Comparison of ENCODE assay signal across 8 cellular contexts in the genomic region with DNA sequence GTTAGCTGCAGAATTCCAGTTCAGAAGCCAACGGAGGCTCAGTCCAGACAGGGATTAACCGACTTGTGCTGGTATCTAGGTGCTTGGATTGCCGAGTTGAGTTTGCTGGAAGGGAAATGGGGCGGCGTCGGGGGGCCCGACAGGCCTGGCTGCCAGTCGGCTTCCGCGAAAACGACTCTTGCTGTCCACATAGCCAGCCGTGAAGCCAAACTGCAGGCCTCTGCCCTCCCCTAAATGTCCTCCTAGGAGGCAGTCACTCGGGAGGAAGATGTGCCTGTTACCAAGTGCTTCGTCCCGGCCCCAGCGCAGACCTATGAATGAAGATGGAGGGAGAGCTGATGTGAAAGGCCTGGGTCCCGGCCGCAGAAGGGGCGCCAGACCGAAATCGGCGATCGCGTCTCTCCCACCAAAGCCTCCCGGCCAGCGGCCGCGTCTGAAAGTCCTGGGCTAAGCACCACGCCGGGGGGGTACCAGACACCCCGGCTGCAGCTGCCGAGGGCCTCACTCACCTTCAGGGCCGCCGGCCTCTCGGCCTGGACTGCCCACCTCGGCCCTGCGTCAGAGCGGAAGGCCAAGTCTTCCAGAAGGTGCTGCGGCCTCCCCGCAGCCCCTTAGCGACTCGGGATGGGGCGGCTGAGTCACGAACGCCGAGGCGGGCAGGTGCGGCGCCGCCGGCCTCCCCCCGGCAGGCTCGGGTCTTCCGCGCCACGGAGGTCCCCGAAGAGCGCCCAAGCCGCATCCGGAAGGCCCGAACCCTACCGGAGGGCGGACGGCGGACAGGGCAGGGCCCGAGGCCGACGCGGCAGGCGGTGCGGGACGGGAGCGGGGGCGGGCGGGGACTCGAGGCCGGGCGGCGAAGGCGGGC. TPM values are rescaled to one million over a fixed set of nuclear protein-coding genes. Genes with fewer than 3 reads are reported as not detected.
A peak's percentile ranks its signal among the peaks of the same experiment; 100 is the strongest.
DNase-seq lines count a peak whose midpoint lies in the region; ATAC-seq and TF ChIP-seq lines count a peak whose summit lies in the region.

No MANE protein-coding gene starts in this region.

- H3K27ac ChIP-seq in VCaP (peak overlapping the region; percentile 95), coronary artery (peak overlapping the region; percentile 97), stomach (peak overlapping the region; percentile 91 to 97 (median 94))

- no peaks in the 10 kb centered on the region for H3K27me3 ChIP-seq in stomach

- H3K4me3 ChIP-seq in coronary artery: peak overlapping the region; percentile 92
- peak overlapping the region; percentile 84 to 90 (median 87) for H3K4me3 ChIP-seq in stomach

- DNase-seq in NCI-H2227 (lab: John Stamatoyannopoulos, UW; ENCODE audit: unreplicated experiment) (peak; percentile 31), NCI-H2227 treated with DMSO at 0.1 percent for 48 hours (lab: John Stamatoyannopoulos, UW) (no peak), coronary artery (ENCODE audit: low spot score) (peak; percentile 80), lung microvascular endothelial cell (ENCODE audit: low read depth in 2 of 2) (peak; percentile 45 to 56), stomach (peak; percentile 37), cerebellar nuclear complex (lab: John Stamatoyannopoulos, UW) (no peak)

- TF ChIP-seq CTCF in VCaP (conservative IDR thresholded peaks at IDR 0.05) (no peak), coronary artery (IDR thresholded peaks at IDR 0.05) (no peak), stomach (IDR thresholded peaks at IDR 0.05) (no peak)

- H3K9me3 ChIP-seq in stomach: no peaks in the 10 kb centered on the region

- TF ChIP-seq EP300 in stomach (IDR thresholded peaks at IDR 0.05): no peak

- 0 to 2% (median 1%) methylated on average over 48 to 80 of the region's 80 CpGs for WGBS in stomach, 5 donors

- H3K4me1 ChIP-seq in stomach: peaks cover 18 to 39% (median 26%) of the 10 kb centered on the region in 4 donors

- intact Hi-C loops in stomach (cut with DNase I; ENCODE audit: low total_unique reads): no loop called here

- ATAC-seq in HG03139 (IDR thresholded peaks at IDR 0.05; ENCODE audit: unreplicated experiment): peak; percentile 6

- H3K36me3 ChIP-seq in stomach: peaks cover 17 to 38% (median 24%) of the 10 kb centered on the region in 4 donors

- no peak for TF ChIP-seq POLR2A in stomach (IDR thresholded peaks at IDR 0.05)

RNA-seq across cellular contexts. Expression of a gene that starts 7.5 kb away (rescaled TPM):
- total RNA-seq in lung microvascular endothelial cell (10.7 and 16.3 TPM in 2 replicates), stomach (10 to 100 TPM in 3 of 5 donors, 1 to 10 TPM in 2; 2.3 to 27.7 (median 13.2) TPM)
- polyA plus RNA-seq in stomach: 10 to 100 TPM; 14.4 to 28.5 (median 14.5) TPM

RNA-seq across cellular contexts. Expression of a gene that starts 9.5 kb away (rescaled TPM):
- total RNA-seq in lung microvascular endothelial cell (3.0 and 4.6 TPM in 2 replicates), stomach (10 to 100 TPM in 1 of 5 donors, 1 to 10 TPM in 3, not detected in 1; 3.8 to 15.9 (median 8.1) TPM)
- polyA plus RNA-seq in stomach: 10 to 100 TPM; 23.0 to 25.0 (median 23.5) TPM

RNA-seq across cellular contexts. Expression of a gene that starts 13.0 kb away (rescaled TPM):
- total RNA-seq in lung microvascular endothelial cell (1.7 and 2.8 TPM in 2 replicates), stomach (10 to 100 TPM in 3 of 5 donors, 1 to 10 TPM in 2; 2.6 to 19.9 (median 13.4) TPM)
- 1 to 10 TPM; 1.7 to 6.1 (median 2.4) TPM for polyA plus RNA-seq in stomach

RNA-seq across cellular contexts. Expression of a gene that starts 26.6 kb away (rescaled TPM):
- total RNA-seq in lung microvascular endothelial cell (17.0 and 23.4 TPM in 2 replicates), stomach (100 to 1,000 TPM in 1 of 5 donors, 10 to 100 TPM in 3, 1 to 10 TPM in 1; 8.2 to 190 (median 21.1) TPM)
- 10 to 100 TPM; 25.5 to 43.1 (median 40.9) TPM for polyA plus RNA-seq in stomach

RNA-seq across cellular contexts. Expression of a gene that starts 27.2 kb away (rescaled TPM):
- total RNA-seq in lung microvascular endothelial cell (9.4 and 11.7 TPM in 2 replicates), stomach (10 to 100 TPM; 17.1 to 80.8 (median 43.6) TPM)
- polyA plus RNA-seq in stomach: 10 to 100 TPM in 2 of 3 donors, 1 to 10 TPM in 1; 9.2 to 11.9 (median 10.1) TPM

Comparison
In these comparisons a context has a peak if more than half of its experiments do, and no peak if none do; other contexts are left out.
1. DNase-seq: peak in NCI-H2227 (single experiment), coronary artery (single experiment), lung microvascular endothelial cell (2 of 2) and stomach (single experiment); none in NCI-H2227 treated with DMSO at 0.1 percent for 48 hours (single experiment) and cerebellar nuclear complex (0 of 2).
2. Peak in every context shown above with its lines, with median percentiles within 50 percentile points of each other: H3K27ac ChIP-seq.